7 cellular contexts compared by ENCODE assay signal in the genomic region with DNA sequence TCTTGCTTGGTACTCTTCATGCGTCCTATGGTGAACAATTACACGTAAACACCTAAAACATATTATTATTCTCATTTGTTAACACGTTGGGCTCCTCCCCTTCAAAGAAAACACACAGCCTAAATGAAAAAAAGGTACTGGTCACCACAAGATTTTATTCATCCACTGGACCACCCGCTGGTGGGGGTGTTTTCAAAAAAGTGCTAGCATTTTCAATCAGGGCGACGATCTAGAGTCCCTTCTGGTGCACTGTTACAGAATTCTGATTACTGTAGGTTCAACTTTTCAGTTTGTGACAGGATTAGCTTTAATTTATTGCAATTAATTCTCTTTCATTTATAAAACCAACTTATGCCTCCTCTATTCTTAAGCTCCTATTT. TPM values are rescaled to one million over a fixed set of nuclear protein-coding genes. Genes with fewer than 3 reads are reported as not detected.
DNase-seq lines count a peak whose midpoint lies in the region; ATAC-seq and TF ChIP-seq lines count a peak whose summit lies in the region.

No MANE protein-coding gene starts in this region.

- H3K4me3 ChIP-seq in epithelial cell of proximal tubule (ENCODE audit: low read depth, low read length), result peak overlapping the region; percentile 81

- ATAC-seq in GM18870 (IDR thresholded peaks at IDR 0.05; ENCODE audit: unreplicated experiment) (peak; percentile 11), HG02840 (IDR thresholded peaks at IDR 0.05; ENCODE audit: low FRiP score, unreplicated experiment) (peak; percentile 13), omental fat pad (ENCODE audit: low FRiP score) (peak; percentile 5)

- TF ChIP-seq CTCF in epithelial cell of proximal tubule (conservative IDR thresholded peaks at IDR 0.05; ENCODE audit: low read depth, low read length) (no peak), omental fat pad (IDR thresholded peaks at IDR 0.05) (no peak)

- DNase-seq in RKO (ENCODE audit: low spot score), result peak; percentile 20
- no peak for DNase-seq in epithelial cell of proximal tubule (ENCODE audit: low read depth)
- no peak for DNase-seq in omental fat pad (ENCODE audit: low spot score)
- DNase-seq in NCI-H524 treated with DMSO at 0.1 percent for 48 hours (lab: John Stamatoyannopoulos, UW), result no peak
- no peak for DNase-seq in NCI-H1436 treated with DMSO at 0.1 percent for 48 hours (lab: John Stamatoyannopoulos, UW)

RNA-seq across cellular contexts. Expression of a gene that starts 0.5 kb away (rescaled TPM):
- total RNA-seq in epithelial cell of proximal tubule (30.8 and 35.8 TPM in 2 replicates), omental fat pad (10 to 100 TPM in 1 of 4 donors, 1 to 10 TPM in 3; 4.9 to 12.6 (median 7.6) TPM)
